Comparison of ENCODE assay signal across 8 cellular contexts in the genomic region with DNA sequence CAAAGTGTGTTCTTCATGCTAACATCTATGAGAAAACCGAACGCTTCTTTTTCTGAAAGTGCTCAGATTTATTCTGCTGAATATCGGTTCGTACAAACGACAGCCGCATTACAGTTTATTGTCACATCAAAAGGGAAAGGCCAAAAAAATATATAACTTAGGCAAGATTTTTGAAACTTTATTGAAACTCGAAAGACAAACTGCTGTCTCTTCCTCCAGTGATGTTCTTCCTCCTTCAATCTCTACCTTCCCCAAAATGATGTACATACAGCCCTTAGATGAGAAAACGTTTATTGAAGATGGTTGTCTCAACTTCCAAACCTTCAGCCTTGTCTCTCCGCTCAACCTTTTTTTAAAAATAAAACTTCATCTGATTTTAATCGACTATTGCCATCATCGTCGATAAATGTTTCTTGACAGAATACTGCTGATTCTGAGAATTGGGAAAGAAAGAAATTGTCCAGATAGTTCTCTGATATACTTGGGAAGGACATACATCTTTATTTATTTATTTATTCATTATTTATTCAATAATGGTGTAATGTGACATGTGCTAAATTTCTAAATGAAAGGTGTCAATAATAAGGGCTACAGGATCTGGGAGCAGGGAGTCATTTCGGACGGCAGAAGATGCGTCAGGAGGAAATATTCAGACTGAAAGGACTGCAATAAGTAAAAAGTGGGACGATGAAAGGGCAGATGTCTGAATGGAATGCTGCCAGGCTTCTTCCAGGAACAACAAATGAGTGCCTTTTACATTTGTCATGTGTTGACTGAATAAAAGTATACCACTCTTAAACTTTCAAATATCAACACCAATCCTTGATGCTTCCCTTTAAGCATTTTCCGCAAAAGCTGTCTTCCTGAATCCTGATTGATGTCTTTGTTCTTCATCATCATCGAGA. TPM values are rescaled to one million over a fixed set of nuclear protein-coding genes. Genes with fewer than 3 reads are reported as not detected.
DNase-seq lines count a peak whose midpoint lies in the region; ATAC-seq and TF ChIP-seq lines count a peak whose summit lies in the region.

No MANE protein-coding gene starts in this region.

- peak overlapping the region; percentile 44 for H3K27ac Mint-ChIP-seq in HFFc6

- H3K9me3 ChIP-seq in mononuclear cell (ENCODE audit: low read depth, low read length): no peaks in the 10 kb centered on the region

- H3K4me1 Mint-ChIP-seq in HFFc6 (ENCODE audit: low read depth): peaks cover 31% of the 10 kb centered on the region

- H3K4me3 Mint-ChIP-seq in HFFc6: peak overlapping the region; percentile 90

- H3K36me3 ChIP-seq in brain microvascular endothelial cell (replicated peaks): no peaks in the 10 kb centered on the region

- peak overlapping the region; percentile 84 for H3K4me3 ChIP-seq in brain microvascular endothelial cell (ENCODE audit: low read depth, low read length)
- peak overlapping the region; percentile 73 for H3K4me3 ChIP-seq in mononuclear cell (ENCODE audit: low read length)

- peaks cover 35% of the 10 kb centered on the region for H3K4me1 ChIP-seq in mononuclear cell (ENCODE audit: insufficient read depth, low read length)

- H3K27me3 ChIP-seq in brain microvascular endothelial cell (replicated peaks) (no peaks in the 10 kb centered on the region), mononuclear cell (ENCODE audit: insufficient read depth, low read length) (no peaks in the 10 kb centered on the region)

- H3K36me3 Mint-ChIP-seq in HFFc6 (ENCODE audit: low read depth): no peaks in the 10 kb centered on the region

- TF ChIP-seq CTCF in 22Rv1 (IDR thresholded peaks at IDR 0.05) (no peak), HFFc6 (IDR thresholded peaks at IDR 0.05) (no peak), brain microvascular endothelial cell (IDR thresholded peaks at IDR 0.05; ENCODE audit: low read depth, low read length, missing control alignments) (no peak)

- peaks cover 3% of the 10 kb centered on the region for H3K27me3 Mint-ChIP-seq in HFFc6 (ENCODE audit: insufficient read depth)

- H3K9me3 Mint-ChIP-seq in HFFc6: no peaks in the 10 kb centered on the region

- H3K27ac ChIP-seq in 22Rv1 (peak overlapping the region; percentile 51), brain microvascular endothelial cell (peak overlapping the region; percentile 40)

- ATAC-seq in GM19324 (IDR thresholded peaks at IDR 0.05; ENCODE audit: low FRiP score, unreplicated experiment) (no peak), HG02938 (IDR thresholded peaks at IDR 0.05; ENCODE audit: unreplicated experiment) (no peak), HG02610 (IDR thresholded peaks at IDR 0.05; ENCODE audit: unreplicated experiment) (no peak)

- DNase-seq in HFFc6 (no peak), brain microvascular endothelial cell (no peak), superior temporal gyrus (ENCODE audit: extremely low spot score) (no peak)

- in situ Hi-C loops in brain microvascular endothelial cell (cut with HindIII; ENCODE audit: low pct_ligation_motif_present, low sequenced_read_pairs): no loop called here

RNA-seq across cellular contexts. Expression of gene MDM1, which starts 0.8 kb away (rescaled TPM):
- 1 to 10 TPM; 7.3 to 9.1 (median 7.8) TPM for total RNA-seq in HFFc6 (2021; fragmentation: NEBNext Ultra II Directional; extraction: Animal tissue kit (Norgen Biotek cat#: 25700))
- 17.2 TPM for total RNA-seq in mononuclear cell
